ENCODE assay signal across 19 cellular contexts in the genomic region with DNA sequence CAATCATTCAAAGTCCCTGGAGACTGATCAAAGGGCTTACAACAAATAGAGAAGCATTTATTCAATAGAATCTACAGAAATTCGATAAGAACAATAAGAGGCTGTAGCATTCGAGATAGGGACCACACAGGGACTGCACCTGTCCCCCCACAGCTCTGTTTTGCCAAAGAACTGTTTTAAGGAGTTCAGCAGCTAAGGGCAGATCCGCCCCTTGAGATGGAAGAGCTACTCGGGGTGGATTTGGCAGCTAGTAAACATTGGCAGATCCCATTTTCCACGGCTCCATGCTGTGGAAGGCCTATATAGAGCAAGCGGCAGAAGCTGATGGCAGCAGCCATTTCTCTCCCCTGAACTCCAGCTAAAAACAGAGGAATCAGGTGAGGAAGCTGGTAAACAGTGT.
A peak's percentile ranks its signal among the peaks of the same experiment; 100 is the strongest.
DNase-seq lines count a peak whose midpoint lies in the region; ATAC-seq, FAIRE-seq and TF ChIP-seq lines count a peak whose summit lies in the region.
"Had no signal": no experiment of that assay in that cellular context is flagged by ENCODE, and none has a peak within 500 bp of the region (broad histone marks: within the 10 kb centered on the region; RNA-seq: fewer than 3 reads in every experiment).

No MANE protein-coding gene starts in this region.

- intact Hi-C loops in lower leg skin (cut with DNase I; ENCODE audit: low total_unique reads): no loop called here

- 72 to 79% methylated on average over 6 of the region's 6 CpGs for WGBS in lower leg skin, 2 donors

- peaks cover 6% of the 10 kb centered on the region for H3K27me3 Mint-ChIP-seq in activated T-cell treated with anti-CD3 and anti-CD28 coated beads, Interleukin-2, amount 50 U/mL, for 72 hours (ENCODE audit: low read depth)
- H3K27me3 Mint-ChIP-seq in activated T-cell treated with anti-CD3 and anti-CD28 coated beads, Interleukin-2, amount 50 U/mL, for 24 hours: peaks cover 21% of the 10 kb centered on the region
- no peaks in the 10 kb centered on the region for H3K27me3 Mint-ChIP-seq in central memory CD8-positive, alpha-beta T cell
- H3K27me3 Mint-ChIP-seq in stimulated activated memory B cell treated with anti-CD40 and anti-IgM and Interleukin-4, amounts not matched to agents 10 μg/mL and 1 μg/mL and 100 μg/mL, for 72 hours: no peaks in the 10 kb centered on the region
- no peaks in the 10 kb centered on the region for H3K27me3 Mint-ChIP-seq in stimulated activated naive CD8-positive, alpha-beta T cell treated with anti-CD3 and anti-CD28 coated beads, Interleukin-15, amount 100 ng/mL, for 72 hours

- H3K4me1 Mint-ChIP-seq in activated T-cell treated with anti-CD3 and anti-CD28 coated beads, Interleukin-2, amount 50 U/mL, for 72 hours (ENCODE audit: low read depth): peaks cover 23% of the 10 kb centered on the region
- peaks cover 45% of the 10 kb centered on the region for H3K4me1 Mint-ChIP-seq in activated T-cell treated with anti-CD3 and anti-CD28 coated beads, Interleukin-2, amount 50 U/mL, for 24 hours (ENCODE audit: low read depth)
- H3K4me1 Mint-ChIP-seq in central memory CD8-positive, alpha-beta T cell: peaks cover 22% of the 10 kb centered on the region
- H3K4me1 Mint-ChIP-seq in stimulated activated memory B cell treated with anti-CD40 and anti-IgM and Interleukin-4, amounts not matched to agents 10 μg/mL and 1 μg/mL and 100 μg/mL, for 72 hours: peaks cover 15% of the 10 kb centered on the region
- H3K4me1 Mint-ChIP-seq in stimulated activated naive CD8-positive, alpha-beta T cell treated with anti-CD3 and anti-CD28 coated beads, Interleukin-15, amount 100 ng/mL, for 72 hours: peaks cover 31% of the 10 kb centered on the region

- TF ChIP-seq POLR2A in lower leg skin (IDR thresholded peaks at IDR 0.05): no peak

- peaks cover 1 to 5% of the 10 kb centered on the region in 2 donors for H3K9me3 Mint-ChIP-seq in activated T-cell treated with anti-CD3 and anti-CD28 coated beads, Interleukin-2, amount 50 U/mL, for 72 hours
- peaks cover 4% of the 10 kb centered on the region for H3K9me3 Mint-ChIP-seq in activated T-cell treated with anti-CD3 and anti-CD28 coated beads, Interleukin-2, amount 50 U/mL, for 24 hours
- H3K9me3 Mint-ChIP-seq in central memory CD8-positive, alpha-beta T cell: no peaks in the 10 kb centered on the region
- H3K9me3 Mint-ChIP-seq in stimulated activated memory B cell treated with anti-CD40 and anti-IgM and Interleukin-4, amounts not matched to agents 10 μg/mL and 1 μg/mL and 100 μg/mL, for 72 hours: peaks cover 2% of the 10 kb centered on the region
- peaks cover 6 to 22% of the 10 kb centered on the region in 2 donors for H3K9me3 Mint-ChIP-seq in stimulated activated naive CD8-positive, alpha-beta T cell treated with anti-CD3 and anti-CD28 coated beads, Interleukin-15, amount 100 ng/mL, for 72 hours
- H3K9me3 Mint-ChIP-seq: HFFc6 had no signal

- peak; percentile 79 for FAIRE-seq in GM19239 (lab: Jason Lieb, UNC)
- FAIRE-seq: GM12892 had no signal

- H3K27ac Mint-ChIP-seq in activated T-cell treated with anti-CD3 and anti-CD28 coated beads, Interleukin-2, amount 50 U/mL, for 72 hours: peak overlapping the region; percentile 46
- H3K27ac Mint-ChIP-seq in activated T-cell treated with anti-CD3 and anti-CD28 coated beads, Interleukin-2, amount 50 U/mL, for 24 hours: no peak overlapping the region
- peak overlapping the region; percentile 35 for H3K27ac Mint-ChIP-seq in central memory CD8-positive, alpha-beta T cell (ENCODE audit: low read depth)
- H3K27ac Mint-ChIP-seq in stimulated activated memory B cell treated with anti-CD40 and anti-IgM and Interleukin-4, amounts not matched to agents 10 μg/mL and 1 μg/mL and 100 μg/mL, for 72 hours: peak overlapping the region; percentile 61
- H3K27ac Mint-ChIP-seq in stimulated activated naive CD8-positive, alpha-beta T cell treated with anti-CD3 and anti-CD28 coated beads, Interleukin-15, amount 100 ng/mL, for 72 hours: no peak overlapping the region
- H3K27ac Mint-ChIP-seq: HFFc6 had no signal

- ATAC-seq in activated T-cell treated with anti-CD3 and anti-CD28 coated beads, Interleukin-2, amount 50 U/mL, for 72 hours (replicated peaks in 1 of 2): no peak
- no peak for ATAC-seq in central memory CD8-positive, alpha-beta T cell (replicated peaks; ENCODE audit: extremely low read depth, poor library complexity, severe bottlenecking)
- no peak for ATAC-seq in stimulated activated memory B cell treated with anti-CD40 and anti-IgM and Interleukin-4, amounts not matched to agents 10 μg/mL and 1 μg/mL and 100 μg/mL, for 72 hours
- no peak for ATAC-seq in stimulated activated naive CD8-positive, alpha-beta T cell treated with anti-CD3 and anti-CD28 coated beads, Interleukin-15, amount 100 ng/mL, for 72 hours
- no peak for ATAC-seq in HG03565 (IDR thresholded peaks at IDR 0.05; ENCODE audit: unreplicated experiment)

- no peak for TF ChIP-seq CTCF in lower leg skin (IDR thresholded peaks at IDR 0.05)

- H3K36me3 Mint-ChIP-seq in activated T-cell treated with anti-CD3 and anti-CD28 coated beads, Interleukin-2, amount 50 U/mL, for 72 hours (ENCODE audit: insufficient read depth in 2 of 2): peaks cover 7 to 9% of the 10 kb centered on the region in 2 donors
- H3K36me3 Mint-ChIP-seq in activated T-cell treated with anti-CD3 and anti-CD28 coated beads, Interleukin-2, amount 50 U/mL, for 24 hours (ENCODE audit: low read depth): peaks cover 17% of the 10 kb centered on the region
- peaks cover 4% of the 10 kb centered on the region for H3K36me3 Mint-ChIP-seq in central memory CD8-positive, alpha-beta T cell (ENCODE audit: insufficient read depth)
- H3K36me3 Mint-ChIP-seq in stimulated activated memory B cell treated with anti-CD40 and anti-IgM and Interleukin-4, amounts not matched to agents 10 μg/mL and 1 μg/mL and 100 μg/mL, for 72 hours: peaks cover 25% of the 10 kb centered on the region

- no peak overlapping the region for H3K4me3 ChIP-seq in lower leg skin (ENCODE audit: low read depth, poor library complexity, severe bottlenecking)
- H3K4me3 ChIP-seq: BLaER1 treated with 17β-estradiol and CSF1 and Interleukin-3, amounts not matched to agents 10 nM and 100 nM had no signal

- H3K4me3 Mint-ChIP-seq in activated T-cell treated with anti-CD3 and anti-CD28 coated beads, Interleukin-2, amount 50 U/mL, for 72 hours: no peak overlapping the region
- no peak overlapping the region for H3K4me3 Mint-ChIP-seq in activated T-cell treated with anti-CD3 and anti-CD28 coated beads, Interleukin-2, amount 50 U/mL, for 24 hours
- H3K4me3 Mint-ChIP-seq in central memory CD8-positive, alpha-beta T cell: no peak overlapping the region
- H3K4me3 Mint-ChIP-seq in stimulated activated memory B cell treated with anti-CD40 and anti-IgM and Interleukin-4, amounts not matched to agents 10 μg/mL and 1 μg/mL and 100 μg/mL, for 72 hours: no peak overlapping the region
- no peak overlapping the region for H3K4me3 Mint-ChIP-seq in stimulated activated naive CD8-positive, alpha-beta T cell treated with anti-CD3 and anti-CD28 coated beads, Interleukin-15, amount 100 ng/mL, for 72 hours
- H3K4me3 Mint-ChIP-seq: HFFc6 had no signal

- no peak for DNase-seq in activated T-cell treated with anti-CD3 and anti-CD28 coated beads, Interleukin-2, amount 50 U/mL, for 72 hours
- no peak for DNase-seq in activated T-cell treated with anti-CD3 and anti-CD28 coated beads, Interleukin-2, amount 50 U/mL, for 24 hours
- DNase-seq in GM19239 (ENCODE audit: insufficient read length, low spot score) (no peak), lower leg skin (ENCODE audit: low spot score in 2 of 2) (no peak)
- DNase-seq in central memory CD8-positive, alpha-beta T cell (ENCODE audit: low spot score in 2 of 2): no peak
- DNase-seq in stimulated activated naive CD8-positive, alpha-beta T cell treated with anti-CD3 and anti-CD28 coated beads, Interleukin-15, amount 100 ng/mL, for 72 hours: no peak
- DNase-seq: DMS 273 treated with DMSO at 0.1 percent for 48 hours, GOT3, HFFc6, IMR-90, NCI-H1105 treated with DMSO at 0.1 percent for 48 hours, NCI-H1694 treated with DMSO at 0.1 percent for 48 hours, NCI-H69, OCI-M1, SIG-M5 had no signal

Comparison
In these comparisons a context has a peak if more than half of its experiments do, and no peak if none do; other contexts are left out.
1. H3K27ac Mint-ChIP-seq: peak in activated T-cell treated with anti-CD3 and anti-CD28 coated beads, Interleukin-2, amount 50 U/mL, for 72 hours (single experiment), central memory CD8-positive, alpha-beta T cell (single experiment) and stimulated activated memory B cell treated with anti-CD40 and anti-IgM and Interleukin-4, amounts not matched to agents 10 μg/mL and 1 μg/mL and 100 μg/mL, for 72 hours (single experiment); none in activated T-cell treated with anti-CD3 and anti-CD28 coated beads, Interleukin-2, amount 50 U/mL, for 24 hours (single experiment) and stimulated activated naive CD8-positive, alpha-beta T cell treated with anti-CD3 and anti-CD28 coated beads, Interleukin-15, amount 100 ng/mL, for 72 hours (0 of 2).